Comparison of ENCODE assay signal across 12 cellular contexts in genomic region chr10:52213511-52213831, GRCh38.
A peak's percentile ranks its signal among the peaks of the same experiment; 100 is the strongest.
DNase-seq lines count a peak whose midpoint lies in the region; ATAC-seq and TF ChIP-seq lines count a peak whose summit lies in the region.
"Had no signal": no experiment of that assay in that cellular context is flagged by ENCODE, and none has a peak within 500 bp of the region (broad histone marks: within the 10 kb centered on the region; RNA-seq: fewer than 3 reads in every experiment).

No MANE protein-coding gene starts in this region.

- DNase-seq in Right ventricle myocardium inferior (ENCODE audit: missing footprints) (no peak), left ventricle myocardium inferior (no peak), cerebellar cortex (ENCODE audit: low spot score) (peak; percentile 13), kidney tubule cell (ENCODE audit: low spot score) (peak; percentile 54), stromal cell of bone marrow (ENCODE audit: low read depth) (peak; percentile 61), DMS 273 (lab: John Stamatoyannopoulos, UW; ENCODE audit: unreplicated experiment) (no peak), OCI-M2 (lab: John Stamatoyannopoulos, UW; ENCODE audit: unreplicated experiment) (no peak)
- DNase-seq: KBM-7, NCI-H446 treated with DMSO at 0.1 percent for 48 hours, T-cell, upper lobe of left lung had no signal

- no peaks in the 10 kb centered on the region for H3K36me3 ChIP-seq in left ventricle myocardium inferior
- H3K36me3 ChIP-seq: upper lobe of left lung had no signal

- intact Hi-C loops in Right ventricle myocardium inferior (cut with DNase I) (loop anchor here (5.0 kb wide), 1 partner anchor 1151 kb away; no protein-coding TSS in a partner anchor), left ventricle myocardium inferior (cut with micrococcal nuclease) (loop anchor here (10.0 kb wide), 1 partner anchor 1149 kb away; no protein-coding TSS in a partner anchor)

- no peaks in the 10 kb centered on the region for H3K9me3 ChIP-seq in left ventricle myocardium inferior (replicated peaks)
- H3K9me3 ChIP-seq: upper lobe of left lung had no signal

- H3K27ac ChIP-seq in left ventricle myocardium inferior (replicated peaks), result no peak overlapping the region
- H3K27ac ChIP-seq: upper lobe of left lung had no signal

- no peaks in the 10 kb centered on the region for H3K27me3 ChIP-seq in left ventricle myocardium inferior (ENCODE audit: low read depth)
- H3K27me3 ChIP-seq: upper lobe of left lung had no signal

- no peaks in the 10 kb centered on the region for H3K4me1 ChIP-seq in left ventricle myocardium inferior

- TF ChIP-seq CTCF in left ventricle myocardium inferior (IDR thresholded peaks at IDR 0.05; ENCODE audit: borderline replicate concordance), result no peak

- H3K4me3 ChIP-seq in left ventricle myocardium inferior, result no peak overlapping the region
- H3K4me3 ChIP-seq: upper lobe of left lung had no signal

- ATAC-seq in Right ventricle myocardium inferior, result peak; percentile 69
- ATAC-seq in HG03280 (IDR thresholded peaks at IDR 0.05; ENCODE audit: unreplicated experiment), result no peak
- ATAC-seq: T-cell had no signal

Comparison
In these comparisons a context has a peak if more than half of its experiments do, and no peak if none do; other contexts are left out.
1. DNase-seq: peak in cerebellar cortex (single experiment), kidney tubule cell (single experiment) and stromal cell of bone marrow (single experiment); none in Right ventricle myocardium inferior (single experiment), left ventricle myocardium inferior (single experiment), DMS 273 (single experiment) and OCI-M2 (single experiment).